In the genomic region with DNA sequence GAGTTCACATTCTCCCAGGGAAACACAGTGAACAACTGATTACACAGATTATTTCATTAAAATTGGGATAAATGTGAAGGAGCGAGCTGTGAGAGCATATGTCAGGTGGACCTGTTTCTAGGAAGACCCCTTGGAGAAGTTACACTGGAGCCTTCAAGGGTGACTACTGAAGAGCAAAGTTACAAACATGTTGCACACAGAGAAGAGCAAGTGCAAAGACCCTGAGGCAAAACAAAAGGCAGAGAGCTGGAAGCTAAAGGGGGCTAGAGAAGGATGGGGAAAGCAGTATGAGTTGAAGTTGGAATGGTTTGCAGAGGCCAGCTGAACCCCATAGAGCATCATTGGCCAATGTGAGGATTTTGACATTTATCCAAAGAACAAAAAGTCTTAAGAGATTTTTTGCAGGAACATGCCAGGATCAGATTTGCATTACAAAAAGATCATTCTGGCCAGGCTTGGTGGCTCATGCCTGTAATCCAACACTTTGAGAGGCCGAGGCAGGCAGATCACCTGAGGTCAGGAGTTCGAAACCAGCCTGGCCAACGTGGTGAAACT, we compare ENCODE assay signal across 21 cellular contexts. TPM values are rescaled to one million over a fixed set of nuclear protein-coding genes. Genes with fewer than 3 reads are reported as not detected.
"Had no signal": no experiment of that assay in that cellular context is flagged by ENCODE, and none has a peak within 500 bp of the region (broad histone marks: within the 10 kb centered on the region; RNA-seq: fewer than 3 reads in every experiment).

No MANE protein-coding gene starts in this region.

- H3K4me3 Mint-ChIP-seq: activated CD4-positive, alpha-beta memory T cell treated with anti-CD3 and anti-CD28 coated beads for 36 hours; activated CD4-positive, alpha-beta T cell treated with anti-CD3 and anti-CD28 coated beads for 36 hours; activated CD8-positive, alpha-beta memory T cell treated with anti-CD3 and anti-CD28 coated beads, Interleukin-2, amount 10 ng/mL, durations not matched to agents 7 days and 5 days; activated naive CD8-positive, alpha-beta T cell treated with anti-CD3 and anti-CD28 coated beads for 36 hours; activated T-cell treated with anti-CD3 and anti-CD28 coated beads, Interleukin-2, amount 50 U/mL, for 4 hours; brain; dendritic cell treated with granulocyte-macrophage colony-stimulating factor and Interleukin-4, amounts not matched to agents 40 ng/mL and 50 ng/mL, for 4 days; effector memory CD8-positive, alpha-beta T cell; natural killer cell treated with Interleukin-12 subunit alpha and Interleukin-12 subunit beta and Interleukin-15 and Interleukin-18, amount 100 ng/mL, for 72 hours had no signal

- H3K27me3 Mint-ChIP-seq: activated CD4-positive, alpha-beta memory T cell treated with anti-CD3 and anti-CD28 coated beads for 36 hours; activated CD4-positive, alpha-beta T cell treated with anti-CD3 and anti-CD28 coated beads for 36 hours; activated CD8-positive, alpha-beta memory T cell treated with anti-CD3 and anti-CD28 coated beads, Interleukin-2, amount 10 ng/mL, durations not matched to agents 7 days and 5 days; activated naive CD8-positive, alpha-beta T cell treated with anti-CD3 and anti-CD28 coated beads for 36 hours; brain; dendritic cell treated with granulocyte-macrophage colony-stimulating factor and Interleukin-4, amounts not matched to agents 40 ng/mL and 50 ng/mL, for 4 days; effector memory CD8-positive, alpha-beta T cell; natural killer cell treated with Interleukin-12 subunit alpha and Interleukin-12 subunit beta and Interleukin-15 and Interleukin-18, amount 100 ng/mL, for 72 hours had no signal

- H3K9me3 Mint-ChIP-seq: activated CD4-positive, alpha-beta memory T cell treated with anti-CD3 and anti-CD28 coated beads for 36 hours; activated naive CD8-positive, alpha-beta T cell treated with anti-CD3 and anti-CD28 coated beads for 36 hours; activated T-cell treated with anti-CD3 and anti-CD28 coated beads, Interleukin-2, amount 50 U/mL, for 4 hours; brain; dendritic cell treated with granulocyte-macrophage colony-stimulating factor and Interleukin-4, amounts not matched to agents 40 ng/mL and 50 ng/mL, for 4 days; effector memory CD8-positive, alpha-beta T cell; natural killer cell treated with Interleukin-12 subunit alpha and Interleukin-12 subunit beta and Interleukin-15 and Interleukin-18, amount 100 ng/mL, for 72 hours had no signal

- DNase-seq: activated CD4-positive, alpha-beta memory T cell treated with anti-CD3 and anti-CD28 coated beads for 36 hours; activated CD4-positive, alpha-beta T cell treated with anti-CD3 and anti-CD28 coated beads for 36 hours; activated CD8-positive, alpha-beta memory T cell treated with anti-CD3 and anti-CD28 coated beads, Interleukin-2, amount 10 ng/mL, durations not matched to agents 7 days and 5 days; activated gamma-delta T cell; activated naive CD8-positive, alpha-beta T cell treated with anti-CD3 and anti-CD28 coated beads for 36 hours; activated T-cell treated with anti-CD3 and anti-CD28 coated beads, Interleukin-2, amount 50 U/mL, for 4 hours; amygdala; cerebellar nuclear complex; effector memory CD8-positive, alpha-beta T cell; mesenchymal stem cell; occipital lobe; small intestine; stimulated activated CD4-positive, alpha-beta T cell treated with anti-CD3 and anti-CD28 coated beads, Interleukin-4, amount 100 ng/mL, for 24 hours; stimulated activated naive CD8-positive, alpha-beta T cell treated with anti-CD3 and anti-CD28 coated beads, Interleukin-15, Interleukin-2, amounts not matched to agents 100 U/mL and 50 U/mL, for 24 hours had no signal

- FAIRE-seq: frontal cortex, small intestine had no signal

- ATAC-seq: activated CD4-positive, alpha-beta T cell treated with anti-CD3 and anti-CD28 coated beads for 36 hours; activated CD8-positive, alpha-beta memory T cell treated with anti-CD3 and anti-CD28 coated beads, Interleukin-2, amount 10 ng/mL, durations not matched to agents 7 days and 5 days; activated T-cell treated with anti-CD3 and anti-CD28 coated beads, Interleukin-2, amount 50 U/mL, for 4 hours; effector memory CD8-positive, alpha-beta T cell; natural killer cell treated with Interleukin-12 subunit alpha and Interleukin-12 subunit beta and Interleukin-15 and Interleukin-18, amount 100 ng/mL, for 72 hours; stimulated activated naive CD8-positive, alpha-beta T cell treated with anti-CD3 and anti-CD28 coated beads, Interleukin-15, Interleukin-2, amounts not matched to agents 100 U/mL and 50 U/mL, for 24 hours had no signal

- H3K27ac Mint-ChIP-seq: activated CD4-positive, alpha-beta memory T cell treated with anti-CD3 and anti-CD28 coated beads for 36 hours; activated CD4-positive, alpha-beta T cell treated with anti-CD3 and anti-CD28 coated beads for 36 hours; activated CD8-positive, alpha-beta memory T cell treated with anti-CD3 and anti-CD28 coated beads, Interleukin-2, amount 10 ng/mL, durations not matched to agents 7 days and 5 days; dendritic cell treated with granulocyte-macrophage colony-stimulating factor and Interleukin-4, amounts not matched to agents 40 ng/mL and 50 ng/mL, for 4 days had no signal

RNA-seq across cellular contexts. Expression of a gene that starts 14.1 kb away (rescaled TPM):
- total RNA-seq: activated CD4-positive, alpha-beta memory T cell treated with anti-CD3 and anti-CD28 coated beads for 36 hours; activated CD4-positive, alpha-beta T cell treated with anti-CD3 and anti-CD28 coated beads for 36 hours; activated CD8-positive, alpha-beta memory T cell treated with anti-CD3 and anti-CD28 coated beads, Interleukin-2, amount 10 ng/mL, durations not matched to agents 7 days and 5 days; activated naive CD8-positive, alpha-beta T cell treated with anti-CD3 and anti-CD28 coated beads for 36 hours; activated T-cell treated with anti-CD3 and anti-CD28 coated beads, Interleukin-2, amount 50 U/mL, for 4 hours; mucosa of gallbladder; natural killer cell treated with Interleukin-12 subunit alpha and Interleukin-12 subunit beta and Interleukin-15 and Interleukin-18, amount 100 ng/mL, for 72 hours; occipital lobe; posterior vena cava; T-helper 1 cell treated with Interleukin-12 subunit alpha and Interleukin-12 subunit beta and Interleukin-4 antibody, amounts not matched to agents 30 ng/mL and 1 ng/mL, for 36 hours had no signal
